21 cellular contexts compared by ENCODE assay signal in the genomic region with DNA sequence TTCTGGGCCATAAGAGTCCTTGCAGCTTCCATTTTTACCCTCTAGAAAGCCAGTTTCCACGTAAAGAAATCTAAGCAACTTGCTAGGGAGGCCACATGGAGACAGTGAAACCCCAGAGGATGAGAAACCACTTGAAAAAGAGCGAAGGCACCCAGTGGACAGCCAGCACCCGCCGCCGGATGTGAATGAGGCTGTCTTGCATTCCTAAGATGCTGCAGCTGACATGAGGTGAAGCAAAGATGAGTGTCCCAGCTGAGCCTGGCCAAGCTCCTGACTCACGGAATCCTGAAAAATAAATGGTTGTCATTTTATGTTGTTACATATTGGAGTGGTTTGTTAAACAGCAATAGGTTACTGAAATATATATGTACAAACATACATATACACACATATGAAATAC. TPM values are rescaled to one million over a fixed set of nuclear protein-coding genes. Genes with fewer than 3 reads are reported as not detected.
A peak's percentile ranks its signal among the peaks of the same experiment; 100 is the strongest.
DNase-seq lines count a peak whose midpoint lies in the region; ATAC-seq and TF ChIP-seq lines count a peak whose summit lies in the region.
"Had no signal": no experiment of that assay in that cellular context is flagged by ENCODE, and none has a peak within 500 bp of the region (broad histone marks: within the 10 kb centered on the region; RNA-seq: fewer than 3 reads in every experiment).

No MANE protein-coding gene starts in this region.

- intact Hi-C loops in IMR-90 (cut with micrococcal nuclease) (no loop called here), testis (cut with DNase I; ENCODE audit: low total_unique reads) (no loop called here)

- H4K91ac ChIP-seq in IMR-90 (ENCODE audit: insufficient read depth, low read depth, low read length) = peak overlapping the region; percentile 86

- DNase-seq in AG20443 (ENCODE audit: low spot score) = peak; percentile 66
- peak; percentile 87 for DNase-seq in IMR-90
- DNase-seq in cardiac fibroblast (ENCODE audit: low read depth in 2 of 2) = peak; percentile 57 to 93
- DNase-seq in non-pigmented ciliary epithelial cell (ENCODE audit: low read depth) = peak; percentile 74
- DNase-seq in endothelial cell (ENCODE audit: low spot score) = no peak
- DNase-seq in testis = no peak
- DNase-seq: activated effector memory CD4-positive, alpha-beta T cell treated with anti-CD3 and anti-CD28 coated beads, Interleukin-2, amount 50 U/mL, for 16 hours; H7; hypothalamus; left colon; NCI-H2107; RPMI8226 had no signal

- peak overlapping the region; percentile 95 for H2BK20ac ChIP-seq in IMR-90 (ENCODE audit: low read depth, low read length)

- peak overlapping the region; percentile 33; the same call in 1 of the 2 replicates for H4K5ac ChIP-seq in IMR-90 (ENCODE audit: low read depth, low read length)

- BruUV-seq in IMR-90 (replicated peaks; lab: Mats Ljungman, UMichigan) = no TSS peak

- TF ChIP-seq POLR2A in IMR-90 (IDR thresholded peaks at IDR 0.05; ENCODE audit: low read depth, low read length) = no peak
- no peak for TF ChIP-seq POLR2A in testis (IDR thresholded peaks at IDR 0.05)

- dilution Hi-C loops in IMR-90 (cut with HindIII; ENCODE audit: low sequenced_read_pairs, unreplicated experiment) = no loop called here

- H4K8ac ChIP-seq in IMR-90 (ENCODE audit: low read depth in 2 of 2, low read length in 2 of 2) = peak overlapping the region; percentile 41 to 87

- H3K27ac ChIP-seq in IMR-90 (ENCODE audit: insufficient read depth, low read length) (peak overlapping the region; percentile 32), testis (no peak overlapping the region)
- H3K27ac ChIP-seq: BLaER1, esophagus muscularis mucosa, parathyroid adenoma, vagina had no signal

- no peak overlapping the region for H3K4me3 Mint-ChIP-seq in activated T-helper 17 cell treated with anti-CD3 and anti-CD28 coated beads, Interleukin-2, amount 50 U/mL, for 72 hours
- H3K4me3 Mint-ChIP-seq in endothelial cell (ENCODE audit: unreplicated experiment) = no peak overlapping the region
- H3K4me3 Mint-ChIP-seq: dendritic cell treated with granulocyte-macrophage colony-stimulating factor and Interleukin-4, amounts not matched to agents 40 ng/mL and 50 ng/mL, for 4 days; stimulated activated naive CD8-positive, alpha-beta T cell treated with anti-CD3 and anti-CD28 coated beads, Interleukin-15, Interleukin-2, amounts not matched to agents 100 ng/mL and 50 ng/mL, for 24 hours; WTC11 had no signal

- CTCF ChIA-PET in IMR-90 (lab: Yijun Ruan, JAX) = interaction anchor here (0.7 kb wide), 1 partner anchor 66 kb away, joined by 3 read pairs; the partner anchor contains the start of gene STPG4

- peak overlapping the region; percentile 90 for H3K4ac ChIP-seq in IMR-90 (ENCODE audit: low read depth, low read length)

- peak overlapping the region; percentile 58 for H3K56ac ChIP-seq in IMR-90 (ENCODE audit: extremely low read depth, insufficient read depth, low read length)

- H2AFZ ChIP-seq in IMR-90 (replicated peaks; ENCODE audit: low read length, poor library complexity) = peak overlapping the region; percentile 35
- H2AFZ ChIP-seq: parathyroid adenoma had no signal

- peaks cover 23% of the 10 kb centered on the region for H3K9me1 ChIP-seq in IMR-90 (ENCODE audit: insufficient read depth, low read length)

- 54% methylated on average over 4 of the region's 6 CpGs; no CpG with 5 or more reads in 1 of the 2 experiments for WGBS in IMR-90 (ENCODE audit: extremely low coverage in 2 of 2, insufficient read length in 1 of 2), 2 experiments
- whole genome bisulfite sequencing in testis, 2 donors = 98 to 100% methylated on average over 6 of the region's 6 CpGs

- TF ChIP-seq RAD21 in IMR-90 (IDR thresholded peaks at IDR 0.05; ENCODE audit: low read length) = peak; percentile 5; the same call in 1 of the 2 replicates

- peak overlapping the region; percentile 88; the same call in 2 of the 3 replicates for H2BK15ac ChIP-seq in IMR-90 (ENCODE audit: low read depth, low read length)

- H3K36me3 Mint-ChIP-seq in activated T-helper 17 cell treated with anti-CD3 and anti-CD28 coated beads, Interleukin-2, amount 50 U/mL, for 72 hours (ENCODE audit: low read depth) = no peaks in the 10 kb centered on the region
- no peaks in the 10 kb centered on the region for H3K36me3 Mint-ChIP-seq in endothelial cell (ENCODE audit: low read depth, unreplicated experiment)
- H3K36me3 Mint-ChIP-seq: WTC11 had no signal

- no peak overlapping the region for H3K9ac ChIP-seq in IMR-90 (ENCODE audit: low read depth, low read length)
- H3K9ac ChIP-seq: BLaER1, parathyroid adenoma had no signal

- H3K9me3 ChIP-seq in IMR-90 (ENCODE audit: control insufficient read depth, insufficient read depth, low read length) (no peaks in the 10 kb centered on the region), testis (no peaks in the 10 kb centered on the region)
- H3K9me3 ChIP-seq: BLaER1, esophagus muscularis mucosa, vagina had no signal

- H3K9me3 Mint-ChIP-seq in activated T-helper 17 cell treated with anti-CD3 and anti-CD28 coated beads, Interleukin-2, amount 50 U/mL, for 72 hours = no peaks in the 10 kb centered on the region
- H3K9me3 Mint-ChIP-seq in endothelial cell (ENCODE audit: unreplicated experiment) = no peaks in the 10 kb centered on the region
- H3K9me3 Mint-ChIP-seq: dendritic cell treated with granulocyte-macrophage colony-stimulating factor and Interleukin-4, amounts not matched to agents 40 ng/mL and 50 ng/mL, for 4 days; stimulated activated naive CD8-positive, alpha-beta T cell treated with anti-CD3 and anti-CD28 coated beads, Interleukin-15, Interleukin-2, amounts not matched to agents 100 ng/mL and 50 ng/mL, for 24 hours; WTC11 had no signal

- H3K27me3 Mint-ChIP-seq in activated T-helper 17 cell treated with anti-CD3 and anti-CD28 coated beads, Interleukin-2, amount 50 U/mL, for 72 hours = peaks cover 4% of the 10 kb centered on the region
- H3K27me3 Mint-ChIP-seq in endothelial cell (ENCODE audit: unreplicated experiment) = peaks cover 4% of the 10 kb centered on the region

- no peak overlapping the region for H3K27ac Mint-ChIP-seq in activated T-helper 17 cell treated with anti-CD3 and anti-CD28 coated beads, Interleukin-2, amount 50 U/mL, for 72 hours
- no peak overlapping the region for H3K27ac Mint-ChIP-seq in endothelial cell (ENCODE audit: unreplicated experiment)
- H3K27ac Mint-ChIP-seq: dendritic cell treated with granulocyte-macrophage colony-stimulating factor and Interleukin-4, amounts not matched to agents 40 ng/mL and 50 ng/mL, for 4 days; stimulated activated naive CD8-positive, alpha-beta T cell treated with anti-CD3 and anti-CD28 coated beads, Interleukin-15, Interleukin-2, amounts not matched to agents 100 ng/mL and 50 ng/mL, for 24 hours; WTC11 had no signal

- peak overlapping the region; percentile 94; the same call in 1 of the 2 replicates for H2AK5ac ChIP-seq in IMR-90 (ENCODE audit: low read depth, low read length)

- H3K4me3 ChIP-seq in IMR-90 (ENCODE audit: insufficient read depth, low read depth, low read length) (no peak overlapping the region), cardiac fibroblast (replicated peaks in 1 of 2; ENCODE audit: low read depth in 2 of 2, low read length in 2 of 2) (no peak overlapping the region), testis (no peak overlapping the region)
- H3K4me3 ChIP-seq: BLaER1, esophagus muscularis mucosa, vagina had no signal

- ATAC-seq in IMR-90 (ENCODE audit: low read depth) (peak; percentile 52), GM21423 (IDR thresholded peaks at IDR 0.05; ENCODE audit: unreplicated experiment) (no peak)
- ATAC-seq in activated T-helper 17 cell treated with anti-CD3 and anti-CD28 coated beads, Interleukin-2, amount 50 U/mL, for 72 hours (replicated peaks) = no peak
- ATAC-seq: left colon, WTC11 had no signal

- no peaks in the 10 kb centered on the region for H4K20me1 ChIP-seq in IMR-90 (ENCODE audit: insufficient read depth, low read length)
- H4K20me1 ChIP-seq: BLaER1 had no signal

- TF ChIP-seq CTCF in IMR-90 (conservative IDR thresholded peaks at IDR 0.05; ENCODE audit: low read depth, low read length) (no peak), cardiac fibroblast (IDR thresholded peaks at IDR 0.05; ENCODE audit: low read depth, low read length) (no peak), endothelial cell (IDR thresholded peaks at IDR 0.05; ENCODE audit: unreplicated experiment) (no peak), testis (IDR thresholded peaks at IDR 0.05) (no peak)

- H3K27me3 ChIP-seq in IMR-90 (ENCODE audit: control insufficient read depth, insufficient read depth, low read length) (no peaks in the 10 kb centered on the region), testis (no peaks in the 10 kb centered on the region)
- H3K27me3 ChIP-seq: BLaER1, esophagus muscularis mucosa, vagina had no signal

- H3K4me1 ChIP-seq in IMR-90 (ENCODE audit: control insufficient read depth, insufficient read depth, low read length) (peaks cover 23% of the 10 kb centered on the region), testis (no peaks in the 10 kb centered on the region)
- H3K4me1 ChIP-seq: parathyroid adenoma had no signal

- peak overlapping the region; percentile 90 for H2BK120ac ChIP-seq in IMR-90 (ENCODE audit: low read depth, low read length)

- peak overlapping the region; percentile 59 for H3K14ac ChIP-seq in IMR-90 (replicated peaks; ENCODE audit: low read depth, low read length)

- H3K36me3 ChIP-seq in IMR-90 (ENCODE audit: control insufficient read depth, insufficient read depth, low read length) = no peaks in the 10 kb centered on the region
- no peaks in the 10 kb centered on the region for H3K36me3 ChIP-seq in testis (ENCODE audit: low read depth, missing control alignments)
- H3K36me3 ChIP-seq: BLaER1, esophagus muscularis mucosa, vagina had no signal

- in situ Hi-C loops in IMR-90 (cut with MboI; ENCODE audit: low sequenced_read_pairs) = no loop called here

- H2AK9ac ChIP-seq in IMR-90 (replicated peaks; ENCODE audit: low read depth, low read length, poor library complexity) = peak overlapping the region; percentile 80

- peak overlapping the region; percentile 67; the same call in 1 of the 2 replicates for H3K23ac ChIP-seq in IMR-90 (ENCODE audit: low read depth, low read length)

- peaks cover 0 to 25% of the 10 kb centered on the region in 2 experiments; a peak in 2 of 4 replicates for H3K79me1 ChIP-seq in IMR-90 (ENCODE audit: low read depth in 1 of 2, low read length in 2 of 2)

- H3K18ac ChIP-seq in IMR-90 (ENCODE audit: low read depth, low read length) = peak overlapping the region; percentile 79; the same call in 1 of the 2 replicates

- peak overlapping the region; percentile 82 for H2BK5ac ChIP-seq in IMR-90 (ENCODE audit: low read depth, low read length, poor library complexity, severe bottlenecking)

- H3K4me2 ChIP-seq in IMR-90 (ENCODE audit: low read depth, low read length) = no peak overlapping the region
- H3K4me2 ChIP-seq: BLaER1 had no signal

- POLR2A ChIA-PET in IMR-90 (lab: Charles Lee; ENCODE audit: unreplicated experiment) = interaction anchor here (0.6 to 0.7 kb wide), 2 partner anchors 44 to 155 kb away, joined by 4 to 16 read pairs; no protein-coding TSS in a partner anchor

- H3K4me1 Mint-ChIP-seq in activated T-helper 17 cell treated with anti-CD3 and anti-CD28 coated beads, Interleukin-2, amount 50 U/mL, for 72 hours = no peaks in the 10 kb centered on the region
- peaks cover 13% of the 10 kb centered on the region for H3K4me1 Mint-ChIP-seq in endothelial cell (ENCODE audit: unreplicated experiment)

RNA-seq across cellular contexts. Expression of gene CALM2, which starts 44.7 kb away (rescaled TPM):
- 290 and 1,344 TPM in 2 replicates for total RNA-seq in IMR-90 (2012; rRNA removed)
- polyA plus RNA-seq in IMR-90 (2012; rRNA removed) = 774 and 970 TPM in 2 replicates
- 56.0 and 99.9 TPM in 2 replicates for polyA plus RNA-seq in IMR-90 (2012; cell fraction: cytosol; rRNA removed)
- 20.2 and 214 TPM in 2 replicates for polyA plus RNA-seq in IMR-90 (2012; cell fraction: nucleus; rRNA removed; ENCODE audit: low replicate concordance)
- total RNA-seq in activated T-helper 17 cell treated with anti-CD3 and anti-CD28 coated beads, Interleukin-2, amount 50 U/mL, for 72 hours = 100 to 1,000 TPM; 243 to 348 TPM
- 422 TPM for total RNA-seq in endothelial cell (ENCODE audit: unreplicated experiment)
- total RNA-seq in testis = 100 to 1,000 TPM; 610 to 654 TPM
- 1,336 TPM for polyA plus RNA-seq in testis (ENCODE audit: insufficient read depth, low read depth, low replicate concordance)

Comparison
In these comparisons a context has a peak if more than half of its experiments do, and no peak if none do; other contexts are left out.
1. DNase-seq: peak in AG20443 (single experiment), IMR-90 (single experiment), cardiac fibroblast (2 of 2) and non-pigmented ciliary epithelial cell (single experiment); none in endothelial cell (single experiment) and testis (single experiment).